Comparison of ENCODE assay signal across 7 cellular contexts in the genomic region with DNA sequence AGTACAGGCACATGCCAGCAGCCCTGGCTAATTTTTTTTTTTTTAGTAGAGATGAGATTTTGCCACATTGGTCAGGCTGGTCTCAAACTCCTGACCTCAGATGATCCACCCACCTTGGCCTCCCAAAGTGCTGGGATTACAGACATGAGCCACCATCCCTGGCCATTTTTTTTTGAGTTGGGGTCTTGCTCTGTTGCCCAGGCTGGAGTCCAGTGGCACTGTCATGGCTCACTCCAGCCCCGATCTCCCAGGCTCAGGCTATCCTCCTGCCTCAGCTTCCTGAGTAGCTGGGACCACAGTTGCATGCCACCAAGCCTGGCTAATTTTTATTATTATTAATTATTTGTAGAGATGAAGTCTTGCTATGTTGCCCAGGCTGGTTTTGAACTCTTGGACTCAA. TPM values are rescaled to one million over a fixed set of nuclear protein-coding genes. Genes with fewer than 3 reads are reported as not detected.
DNase-seq lines count a peak whose midpoint lies in the region; ATAC-seq lines count a peak whose summit lies in the region.
"Not testable (repeated sequence)": the region's sequence is repeated elsewhere in the genome, so short reads cannot be mapped to it uniquely, and the experiment has no call there.

No MANE protein-coding gene starts in this region.

- peak overlapping the region in 2 of 3 donors; percentile 31 to 64 for H3K27ac Mint-ChIP-seq in CD4-positive, CD25-positive, alpha-beta regulatory T cell
- peak overlapping the region; percentile 92 for H3K27ac Mint-ChIP-seq in activated CD4-positive, alpha-beta T cell treated with anti-CD3 and anti-CD28 coated beads, Interleukin-2, amount 10 ng/mL, durations not matched to agents 24 days and 14 days
- H3K27ac Mint-ChIP-seq in activated T-cell treated with anti-CD3 and anti-CD28 coated beads, Interleukin-2, amount 50 U/mL, for 72 hours: peak overlapping the region; percentile 79
- peak overlapping the region; percentile 95 for H3K27ac Mint-ChIP-seq in activated naive CD4-positive, alpha-beta T cell treated with anti-CD3 and anti-CD28 coated beads for 36 hours
- peak overlapping the region; percentile 89 for H3K27ac Mint-ChIP-seq in activated naive CD8-positive, alpha-beta T cell treated with anti-CD3 and anti-CD28 coated beads for 36 hours
- peak overlapping the region; percentile 66 for H3K27ac Mint-ChIP-seq in stimulated activated effector memory CD8-positive, alpha-beta T cell treated with anti-CD3 and anti-CD28 coated beads, Interleukin-12 subunit alpha, Interleukin-12 subunit beta, amount 100 ng/mL, for 72 hours

- intact Hi-C loops in activated CD4-positive, alpha-beta T cell treated with anti-CD3 and anti-CD28 coated beads, Interleukin-2, amount 10 ng/mL, durations not matched to agents 24 days and 14 days (cut with micrococcal nuclease): loop anchor here (2.0 to 10.0 kb wide), 2 partner anchors 237 to 269 kb away; a partner anchor contains a TSS
- intact Hi-C loops in activated naive CD4-positive, alpha-beta T cell treated with anti-CD3 and anti-CD28 coated beads for 36 hours (cut with micrococcal nuclease): loop anchor here (2.0 kb wide), 1 partner anchor 345 kb away; a partner anchor contains a TSS

- not testable (repeated sequence) for ATAC-seq in CD4-positive, CD25-positive, alpha-beta regulatory T cell (ENCODE audit: low read depth in 2 of 2); activated T-cell treated with anti-CD3 and anti-CD28 coated beads, Interleukin-2, amount 50 U/mL, for 72 hours (replicated peaks in 1 of 2); stimulated activated effector memory CD8-positive, alpha-beta T cell treated with anti-CD3 and anti-CD28 coated beads, Interleukin-12 subunit alpha, Interleukin-12 subunit beta, amount 100 ng/mL, for 72 hours

- CTCF ChIA-PET in activated naive CD4-positive, alpha-beta T cell treated with anti-CD3 and anti-CD28 coated beads for 36 hours (lab: Charles Lee): not testable (repeated sequence)

- peaks cover 10% of the 10 kb centered on the region for H3K36me3 Mint-ChIP-seq in CD4-positive, CD25-positive, alpha-beta regulatory T cell
- H3K36me3 Mint-ChIP-seq in activated CD4-positive, alpha-beta T cell treated with anti-CD3 and anti-CD28 coated beads, Interleukin-2, amount 10 ng/mL, durations not matched to agents 24 days and 14 days (ENCODE audit: low read depth): peaks cover 55% of the 10 kb centered on the region
- peaks cover 7 to 12% of the 10 kb centered on the region in 2 donors for H3K36me3 Mint-ChIP-seq in activated T-cell treated with anti-CD3 and anti-CD28 coated beads, Interleukin-2, amount 50 U/mL, for 72 hours (ENCODE audit: insufficient read depth in 2 of 2)
- peaks cover 15% of the 10 kb centered on the region for H3K36me3 Mint-ChIP-seq in activated naive CD4-positive, alpha-beta T cell treated with anti-CD3 and anti-CD28 coated beads for 36 hours (ENCODE audit: low read depth)
- H3K36me3 Mint-ChIP-seq in activated naive CD8-positive, alpha-beta T cell treated with anti-CD3 and anti-CD28 coated beads for 36 hours: peaks cover 53% of the 10 kb centered on the region
- H3K36me3 Mint-ChIP-seq in stimulated activated effector memory CD8-positive, alpha-beta T cell treated with anti-CD3 and anti-CD28 coated beads, Interleukin-12 subunit alpha, Interleukin-12 subunit beta, amount 100 ng/mL, for 72 hours: peaks cover 59% of the 10 kb centered on the region

- not testable (repeated sequence) for H3K36me3 ChIP-seq in CD4-positive, CD25-positive, alpha-beta regulatory T cell (ENCODE audit: control insufficient read depth, insufficient read depth, low read length)

- DNase-seq in CD4-positive, CD25-positive, alpha-beta regulatory T cell; activated T-cell treated with anti-CD3 and anti-CD28 coated beads, Interleukin-2, amount 50 U/mL, for 72 hours; activated naive CD4-positive, alpha-beta T cell treated with anti-CD3 and anti-CD28 coated beads for 36 hours; activated naive CD8-positive, alpha-beta T cell treated with anti-CD3 and anti-CD28 coated beads for 36 hours; stimulated activated effector memory CD8-positive, alpha-beta T cell treated with anti-CD3 and anti-CD28 coated beads, Interleukin-12 subunit alpha, Interleukin-12 subunit beta, amount 100 ng/mL, for 72 hours (ENCODE audit: low spot score in 2 of 2): not testable (repeated sequence)
- peak; percentile 48 for DNase-seq in activated CD4-positive, alpha-beta T cell treated with anti-CD3 and anti-CD28 coated beads, Interleukin-2, amount 10 ng/mL, durations not matched to agents 24 days and 14 days

- not testable (repeated sequence) for H3K4me3 Mint-ChIP-seq in CD4-positive, CD25-positive, alpha-beta regulatory T cell; activated CD4-positive, alpha-beta T cell treated with anti-CD3 and anti-CD28 coated beads, Interleukin-2, amount 10 ng/mL, durations not matched to agents 24 days and 14 days; activated T-cell treated with anti-CD3 and anti-CD28 coated beads, Interleukin-2, amount 50 U/mL, for 72 hours; activated naive CD4-positive, alpha-beta T cell treated with anti-CD3 and anti-CD28 coated beads for 36 hours; activated naive CD8-positive, alpha-beta T cell treated with anti-CD3 and anti-CD28 coated beads for 36 hours
- H3K4me3 Mint-ChIP-seq in stimulated activated effector memory CD8-positive, alpha-beta T cell treated with anti-CD3 and anti-CD28 coated beads, Interleukin-12 subunit alpha, Interleukin-12 subunit beta, amount 100 ng/mL, for 72 hours: peak overlapping the region; percentile 7

- H3K4me3 ChIP-seq in CD4-positive, CD25-positive, alpha-beta regulatory T cell (ENCODE audit: low read depth, low read length): not testable (repeated sequence)

- not testable (repeated sequence) for H3K9me3 ChIP-seq in CD4-positive, CD25-positive, alpha-beta regulatory T cell (ENCODE audit: control insufficient read depth in 2 of 2, low read length in 2 of 2)

- H3K27me3 Mint-ChIP-seq in CD4-positive, CD25-positive, alpha-beta regulatory T cell; activated CD4-positive, alpha-beta T cell treated with anti-CD3 and anti-CD28 coated beads, Interleukin-2, amount 10 ng/mL, durations not matched to agents 24 days and 14 days; activated T-cell treated with anti-CD3 and anti-CD28 coated beads, Interleukin-2, amount 50 U/mL, for 72 hours (ENCODE audit: low read depth); activated naive CD4-positive, alpha-beta T cell treated with anti-CD3 and anti-CD28 coated beads for 36 hours (ENCODE audit: low read depth); activated naive CD8-positive, alpha-beta T cell treated with anti-CD3 and anti-CD28 coated beads for 36 hours: not testable (repeated sequence)

- not testable (repeated sequence) for H3K4me1 ChIP-seq in CD4-positive, CD25-positive, alpha-beta regulatory T cell (ENCODE audit: control insufficient read depth, insufficient read depth, low read length, poor library complexity, severe bottlenecking)

- H3K27ac ChIP-seq in CD4-positive, CD25-positive, alpha-beta regulatory T cell (ENCODE audit: insufficient read depth, low read length, poor library complexity, severe bottlenecking): not testable (repeated sequence)
- H3K27ac ChIP-seq in cingulate gyrus (ENCODE audit: low read depth, low read length): peak overlapping the region; percentile 52

- not testable (repeated sequence) for H3K27me3 ChIP-seq in CD4-positive, CD25-positive, alpha-beta regulatory T cell (ENCODE audit: control insufficient read depth, insufficient read depth, low read length)

- H3K9me3 Mint-ChIP-seq in CD4-positive, CD25-positive, alpha-beta regulatory T cell; activated CD4-positive, alpha-beta T cell treated with anti-CD3 and anti-CD28 coated beads, Interleukin-2, amount 10 ng/mL, durations not matched to agents 24 days and 14 days; activated T-cell treated with anti-CD3 and anti-CD28 coated beads, Interleukin-2, amount 50 U/mL, for 72 hours; activated naive CD4-positive, alpha-beta T cell treated with anti-CD3 and anti-CD28 coated beads for 36 hours; activated naive CD8-positive, alpha-beta T cell treated with anti-CD3 and anti-CD28 coated beads for 36 hours; stimulated activated effector memory CD8-positive, alpha-beta T cell treated with anti-CD3 and anti-CD28 coated beads, Interleukin-12 subunit alpha, Interleukin-12 subunit beta, amount 100 ng/mL, for 72 hours: not testable (repeated sequence)

- H3K4me1 Mint-ChIP-seq in CD4-positive, CD25-positive, alpha-beta regulatory T cell: peaks cover 42 to 66% (median 53%) of the 10 kb centered on the region in 4 donors
- peaks cover 70% of the 10 kb centered on the region for H3K4me1 Mint-ChIP-seq in activated CD4-positive, alpha-beta T cell treated with anti-CD3 and anti-CD28 coated beads, Interleukin-2, amount 10 ng/mL, durations not matched to agents 24 days and 14 days
- H3K4me1 Mint-ChIP-seq in activated T-cell treated with anti-CD3 and anti-CD28 coated beads, Interleukin-2, amount 50 U/mL, for 72 hours (ENCODE audit: low read depth): peaks cover 90% of the 10 kb centered on the region
- H3K4me1 Mint-ChIP-seq in activated naive CD4-positive, alpha-beta T cell treated with anti-CD3 and anti-CD28 coated beads for 36 hours (ENCODE audit: low read depth): peaks cover 84% of the 10 kb centered on the region
- peaks cover 75% of the 10 kb centered on the region for H3K4me1 Mint-ChIP-seq in activated naive CD8-positive, alpha-beta T cell treated with anti-CD3 and anti-CD28 coated beads for 36 hours
- H3K4me1 Mint-ChIP-seq in stimulated activated effector memory CD8-positive, alpha-beta T cell treated with anti-CD3 and anti-CD28 coated beads, Interleukin-12 subunit alpha, Interleukin-12 subunit beta, amount 100 ng/mL, for 72 hours: peaks cover 50% of the 10 kb centered on the region

RNA-seq across cellular contexts. Expression of a gene that starts 19.0 kb away (rescaled TPM):
- 20.4 TPM for total RNA-seq in CD4-positive, CD25-positive, alpha-beta regulatory T cell
- polyA plus RNA-seq in CD4-positive, CD25-positive, alpha-beta regulatory T cell: 10 to 100 TPM in 3 of 4 donors, 1 to 10 TPM in 1; 8.9 to 19.6 (median 17.7) TPM
- 74.5 and 76.8 TPM in 2 replicates for total RNA-seq in activated CD4-positive, alpha-beta T cell treated with anti-CD3 and anti-CD28 coated beads, Interleukin-2, amount 10 ng/mL, durations not matched to agents 24 days and 14 days
- 10 to 100 TPM; 33.8 to 38.9 TPM for total RNA-seq in activated T-cell treated with anti-CD3 and anti-CD28 coated beads, Interleukin-2, amount 50 U/mL, for 72 hours
- 10 to 100 TPM; 18.0 to 20.4 TPM for total RNA-seq in activated naive CD4-positive, alpha-beta T cell treated with anti-CD3 and anti-CD28 coated beads for 36 hours
- 10 to 100 TPM; 22.3 to 24.5 TPM for total RNA-seq in activated naive CD8-positive, alpha-beta T cell treated with anti-CD3 and anti-CD28 coated beads for 36 hours
